ENCODE assay signal across 24 cellular contexts in the genomic region with DNA sequence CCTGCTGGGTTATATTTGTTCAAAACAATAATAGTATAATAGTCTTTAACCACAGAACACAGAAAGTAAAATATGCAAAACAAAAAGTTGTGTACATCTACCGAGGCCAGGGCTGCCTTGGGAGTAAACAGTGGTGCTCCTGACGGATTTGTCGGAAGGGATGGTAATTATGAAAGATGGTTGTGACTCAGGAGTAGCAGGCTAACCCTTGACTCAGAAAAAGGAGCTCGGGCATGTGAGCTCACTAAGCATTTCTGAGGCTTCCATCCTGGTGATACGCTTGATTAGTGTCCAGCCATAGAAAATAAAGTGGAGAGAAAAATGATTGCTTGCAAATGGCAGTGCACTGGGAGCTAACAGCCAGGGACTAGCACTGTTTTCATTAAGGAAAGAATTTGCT. TPM values are rescaled to one million over a fixed set of nuclear protein-coding genes. Genes with fewer than 3 reads are reported as not detected.
"Had no signal": no experiment of that assay in that cellular context is flagged by ENCODE, and none has a peak within 500 bp of the region (broad histone marks: within the 10 kb centered on the region; RNA-seq: fewer than 3 reads in every experiment).

No MANE protein-coding gene starts in this region.

- H3K4me3 ChIP-seq: colonic mucosa, esophagus muscularis mucosa, left ventricle myocardium inferior, neural progenitor cell, right atrium auricular region, suprapubic skin had no signal

- DNase-seq: activated B cell treated with CpG ODN at 0.5 μM for 24 hours; activated CD4-positive, alpha-beta memory T cell treated with anti-CD3 and anti-CD28 coated beads, Interleukin-2, amount 10 ng/mL, durations not matched to agents 7 days and 5 days; activated CD4-positive, alpha-beta T cell treated with anti-CD3 and anti-CD28 coated beads for 48 hours; activated naive CD4-positive, alpha-beta T cell treated with Interleukin-2 at 50 U/mL for 16 hours; activated naive CD8-positive, alpha-beta T cell treated with anti-CD3 and anti-CD28 coated beads, Interleukin-2, amount 10 ng/mL, durations not matched to agents 7 days and 5 days; activated T-cell treated with anti-CD3 and anti-CD28 coated beads, Interleukin-2, amount 50 U/mL, for 24 hours; brain microvascular endothelial cell; colonic mucosa; foreskin keratinocyte; hypothalamus; left ventricle myocardium inferior; naive B cell; stimulated activated CD4-positive, alpha-beta T cell treated with anti-CD3 and anti-CD28 coated beads, Interleukin-12 subunit alpha, Interleukin-12 subunit beta, amount 100 ng/mL, for 4 hours; stimulated activated CD4-positive, alpha-beta T cell treated with anti-CD3 and anti-CD28 coated beads, Interleukin-1b, Interleukin-23, amount 100 ng/mL, for 48 hours; T-cell; trophoblast cell had no signal

RNA-seq across cellular contexts. Expression of a gene that starts 53.2 kb away (rescaled TPM):
- total RNA-seq: activated B cell treated with CpG ODN at 0.5 μM for 24 hours; activated CD4-positive, alpha-beta memory T cell treated with anti-CD3 and anti-CD28 coated beads, Interleukin-2, amount 10 ng/mL, durations not matched to agents 7 days and 5 days; activated naive CD8-positive, alpha-beta T cell treated with anti-CD3 and anti-CD28 coated beads, Interleukin-2, amount 10 ng/mL, durations not matched to agents 7 days and 5 days; activated T-helper 2 cell treated with anti-CD3 and anti-CD28 coated beads, Interferon-gamma antibody, Interleukin-2, Interleukin-4, amounts not matched to agents 10 μg/mL and 5 μg/mL and 100 μg/mL, durations not matched to agents 14 hours and 24 hours and 36 hours; colonic mucosa; esophagus muscularis mucosa; foreskin keratinocyte; left ventricle myocardium inferior; mononuclear cell; osteoblast; progenitor cell of endocrine pancreas; right atrium auricular region; suprapubic skin; T-cell had no signal
